ENCODE assay signal across 1 cellular context in genomic region chr19:3803114-3803888, GRCh38.
TF ChIP-seq lines count a peak whose summit lies in the region.

No MANE protein-coding gene starts in this region.

TF ChIP-seq in H1, 55 proteins besides CTCF, POLR2A, EP300 and RAD21:
- TF ChIP-seq YY1 (IDR thresholded peaks at IDR 0.05; ENCODE audit: low read depth, low read length) (no peak), JUN (IDR thresholded peaks at IDR 0.05; ENCODE audit: low read depth, low read length) (no peak), BACH1 (IDR thresholded peaks at IDR 0.05; ENCODE audit: low read length) (no peak), ATF3 (IDR thresholded peaks at IDR 0.05; ENCODE audit: insufficient read depth, low read depth, low read length) (no peak), SUZ12 (IDR thresholded peaks at IDR 0.05; ENCODE audit: low read length) (no peak), TEAD4 (IDR thresholded peaks at IDR 0.05; ENCODE audit: low read depth, low read length) (no peak), KDM4A (IDR thresholded peaks at IDR 0.05; ENCODE audit: low read depth, low read length, severe bottlenecking) (no peak), RNF2 (IDR thresholded peaks at IDR 0.05; ENCODE audit: borderline replicate concordance, low read depth, low read length, missing control alignments, poor library complexity, severe bottlenecking) (no peak)
